17 cellular contexts compared by ENCODE assay signal in genomic region chr12:69343885-69344612, GRCh38. TPM values are rescaled to one million over a fixed set of nuclear protein-coding genes. Genes with fewer than 3 reads are reported as not detected.
DNase-seq lines count a peak whose midpoint lies in the region; ATAC-seq and TF ChIP-seq lines count a peak whose summit lies in the region.
"Had no signal": no experiment of that assay in that cellular context is flagged by ENCODE, and none has a peak within 500 bp of the region (broad histone marks: within the 10 kb centered on the region; RNA-seq: fewer than 3 reads in every experiment).

No MANE protein-coding gene starts in this region.

- H3K9ac ChIP-seq in SK-N-SH, result no peak overlapping the region
- H3K9ac ChIP-seq: BLaER1, KMS-11 had no signal

- H3F3A ChIP-seq in SK-N-SH (replicated peaks; ENCODE audit: insufficient read depth), result no peaks in the 10 kb centered on the region

- peaks cover 58% of the 10 kb centered on the region for H3K4me1 Mint-ChIP-seq in progenitor cell of endocrine pancreas (ENCODE audit: low read depth)

- H3K4me2 ChIP-seq in SK-N-SH, result no peak overlapping the region
- H3K4me2 ChIP-seq: BLaER1, KMS-11 had no signal

- DNase-seq in left lobe of liver (ENCODE audit: low spot score) (no peak), progenitor cell of endocrine pancreas (ENCODE audit: low spot score, unreplicated experiment) (no peak), hypothalamus (lab: John Stamatoyannopoulos, UW) (no peak), ascending aorta (ENCODE audit: low spot score in 2 of 2) (no peak), SK-N-SH (no peak)
- DNase-seq: 8988T; CD4-positive, alpha-beta memory T cell; COR-L47; DMS153; DMS79 treated with DMSO at 0.1 percent for 48 hours; EL had no signal

- no peaks in the 10 kb centered on the region for H3K27me3 Mint-ChIP-seq in progenitor cell of endocrine pancreas
- H3K27me3 Mint-ChIP-seq: IgD-negative memory B cell had no signal

- no peak for TF ChIP-seq RAD21 in SK-N-SH (IDR thresholded peaks at IDR 0.05; ENCODE audit: low read length)

- H3K4me1 ChIP-seq in ascending aorta (no peaks in the 10 kb centered on the region), SK-N-SH (ENCODE audit: control insufficient read depth in 1 of 2, insufficient read depth in 2 of 2, low read depth in 1 of 2, low read length in 1 of 2) (no peaks in the 10 kb centered on the region)

- no peak overlapping the region for H3K4me3 Mint-ChIP-seq in progenitor cell of endocrine pancreas (ENCODE audit: low read depth)
- H3K4me3 Mint-ChIP-seq: CD4-positive, alpha-beta memory T cell; IgD-negative memory B cell had no signal

- POLR2A ChIA-PET in SK-N-SH (lab: Yijun Ruan, JAX), result no interaction called here

- TF ChIP-seq CTCF in C4-2B (conservative IDR thresholded peaks at IDR 0.05) (no peak), VCaP (conservative IDR thresholded peaks at IDR 0.05) (no peak), progenitor cell of endocrine pancreas (IDR thresholded peaks at IDR 0.05; ENCODE audit: unreplicated experiment) (no peak), ascending aorta (IDR thresholded peaks at IDR 0.05) (no peak), SK-N-SH (IDR thresholded peaks at IDR 0.05) (no peak)

- no peaks in the 10 kb centered on the region for H3K36me3 Mint-ChIP-seq in progenitor cell of endocrine pancreas (ENCODE audit: insufficient read depth)
- H3K36me3 Mint-ChIP-seq: CD4-positive, alpha-beta memory T cell; IgD-negative memory B cell had no signal

- H2AFZ ChIP-seq in SK-N-SH (ENCODE audit: low read depth), result no peak overlapping the region

- H3K9me3 ChIP-seq in ascending aorta (no peaks in the 10 kb centered on the region), SK-N-SH (no peaks in the 10 kb centered on the region)
- H3K9me3 ChIP-seq: BLaER1 had no signal

- 65% methylated on average over 3 of the region's 3 CpGs for WGBS in SK-N-SH (ENCODE audit: low lambda C conversion rate)

- no peaks in the 10 kb centered on the region for H3K36me3 ChIP-seq in ascending aorta
- no peaks in the 10 kb centered on the region for H3K36me3 ChIP-seq in SK-N-SH (replicated peaks in 1 of 2; ENCODE audit: control insufficient read depth in 1 of 2, insufficient read depth in 2 of 2, low read length in 1 of 2)
- H3K36me3 ChIP-seq: BLaER1 had no signal

- CTCF ChIA-PET in SK-N-SH (lab: Yijun Ruan, JAX), result interaction anchor here (0.7 to 0.9 kb wide), 2 partner anchors 14 to 33 kb away, joined by 3 read pairs; no protein-coding TSS in a partner anchor

- H3K27ac Mint-ChIP-seq in progenitor cell of endocrine pancreas, result peak overlapping the region; percentile 59

- no peaks in the 10 kb centered on the region for H3K79me2 ChIP-seq in SK-N-SH (ENCODE audit: insufficient read depth)

- H3K27ac ChIP-seq in C4-2B (peak overlapping the region; percentile 48), VCaP (peak overlapping the region; percentile 75; the same call in 1 of the 2 replicates), ascending aorta (no peak overlapping the region), SK-N-SH (ENCODE audit: low read depth in 2 of 2, low read length in 1 of 2) (no peak overlapping the region)
- H3K27ac ChIP-seq: BLaER1, KMS-11 had no signal

- ATAC-seq in left lobe of liver, result peak; percentile 16
- ATAC-seq: HCT116 had no signal

- H4K20me1 ChIP-seq in SK-N-SH (ENCODE audit: insufficient read depth), result no peaks in the 10 kb centered on the region
- H4K20me1 ChIP-seq: BLaER1 had no signal

- H3K9me2 ChIP-seq in SK-N-SH, result no peaks in the 10 kb centered on the region

- intact Hi-C loops in ascending aorta (cut with DNase I), result no loop called here

- H3K27me3 ChIP-seq in ascending aorta (no peaks in the 10 kb centered on the region), SK-N-SH (ENCODE audit: insufficient read depth) (no peaks in the 10 kb centered on the region; the same call in 1 of the 2 replicates)
- H3K27me3 ChIP-seq: BLaER1 had no signal

- TF ChIP-seq EP300 in SK-N-SH (IDR thresholded peaks at IDR 0.05; ENCODE audit: borderline replicate concordance in 1 of 2, low read depth in 1 of 2, low read length in 1 of 2), result no peak

- H3K9me3 Mint-ChIP-seq in progenitor cell of endocrine pancreas (ENCODE audit: low read depth), result no peaks in the 10 kb centered on the region
- H3K9me3 Mint-ChIP-seq: CD4-positive, alpha-beta memory T cell; IgD-negative memory B cell had no signal

- H3K4me3 ChIP-seq in ascending aorta (no peak overlapping the region), SK-N-SH (ENCODE audit: low read depth in 2 of 2, low read length in 1 of 2) (no peak overlapping the region)
- H3K4me3 ChIP-seq: BLaER1 had no signal

TF ChIP-seq in SK-N-SH, 30 proteins besides CTCF, POLR2A, EP300 and RAD21:
- TF ChIP-seq ZBTB33 (IDR thresholded peaks at IDR 0.05; ENCODE audit: borderline replicate concordance, low read depth), result no peak
- no peak for TF ChIP-seq TAF1 (IDR thresholded peaks at IDR 0.05; ENCODE audit: borderline replicate concordance, low read depth, low read length)
- no peak for TF ChIP-seq SIN3A (IDR thresholded peaks at IDR 0.05; ENCODE audit: borderline replicate concordance, low read depth, low read length)
- TF ChIP-seq NRF1 (IDR thresholded peaks at IDR 0.05; ENCODE audit: low read depth, low read length), result no peak
- TF ChIP-seq RFX5 (IDR thresholded peaks at IDR 0.05; ENCODE audit: low read length), result no peak
- no peak for TF ChIP-seq ELF1 (IDR thresholded peaks at IDR 0.05)
- TF ChIP-seq, protein P1, sequence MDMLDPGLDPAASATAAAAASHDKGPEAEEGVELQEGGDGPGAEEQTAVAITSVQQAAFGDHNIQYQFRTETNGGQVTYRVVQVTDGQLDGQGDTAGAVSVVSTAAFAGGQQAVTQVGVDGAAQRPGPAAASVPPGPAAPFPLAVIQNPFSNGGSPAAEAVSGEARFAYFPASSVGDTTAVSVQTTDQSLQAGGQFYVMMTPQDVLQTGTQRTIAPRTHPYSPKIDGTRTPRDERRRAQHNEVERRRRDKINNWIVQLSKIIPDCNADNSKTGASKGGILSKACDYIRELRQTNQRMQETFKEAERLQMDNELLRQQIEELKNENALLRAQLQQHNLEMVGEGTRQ (IDR thresholded peaks at IDR 0.05; ENCODE audit: borderline replicate concordance, low read depth, low read length), result no peak
- no peak for TF ChIP-seq FOXJ3 (CRISPR knock-in tag; IDR thresholded peaks at IDR 0.05)
- TF ChIP-seq FOXM1 (IDR thresholded peaks at IDR 0.05; ENCODE audit: low read depth), result no peak
TF ChIP-seq in SK-N-SH: peak in this region for 0.

RNA-seq across cellular contexts. Expression of gene LYZ, which starts 4.1 kb away (rescaled TPM):
- total RNA-seq in left lobe of liver, result 6.6 TPM
- total RNA-seq in progenitor cell of endocrine pancreas, result 8.8 and 11.1 TPM in 2 replicates
- total RNA-seq in ascending aorta, result 4.5 TPM
- polyA plus RNA-seq in SK-N-SH (2012; rRNA removed), result not detected in 2 replicates
- polyA plus RNA-seq in SK-N-SH (2012; cell fraction: cytosol; rRNA removed), result 0.01 and 0.03 TPM in 2 replicates
- polyA plus RNA-seq in SK-N-SH (2012; cell fraction: nucleus; rRNA removed), result 0.05 TPM in 1 of 2 replicates, not detected in the other

RNA-seq across cellular contexts. Expression of gene YEATS4, which starts 15.5 kb away (rescaled TPM):
- 3.4 TPM for total RNA-seq in left lobe of liver
- 31.3 and 32.7 TPM in 2 replicates for total RNA-seq in progenitor cell of endocrine pancreas
- total RNA-seq in ascending aorta, result 4.3 TPM
- polyA plus RNA-seq in SK-N-SH (2012; rRNA removed), result 11.4 and 13.2 TPM in 2 replicates
- polyA plus RNA-seq in SK-N-SH (2012; cell fraction: cytosol; rRNA removed), result 12.1 and 17.1 TPM in 2 replicates
- polyA plus RNA-seq in SK-N-SH (2012; cell fraction: nucleus; rRNA removed), result 7.5 and 8.5 TPM in 2 replicates

Comparison
In these comparisons a context has a peak if more than half of its experiments do, and no peak if none do; other contexts are left out.
1. H3K27ac ChIP-seq: peak in C4-2B (single experiment) and VCaP (single experiment); none in ascending aorta (0 of 2) and SK-N-SH (0 of 2).